Comparison of ENCODE assay signal across 1 cellular context in genomic region chr18:54257015-54257414, GRCh38.
TF ChIP-seq lines count a peak whose summit lies in the region.

No MANE protein-coding gene starts in this region.

TF ChIP-seq in IMR-90, 13 proteins besides CTCF, POLR2A, EP300 and RAD21 (continued from another document):
- no peak for TF ChIP-seq MXI1 (IDR thresholded peaks at IDR 0.05; ENCODE audit: borderline replicate concordance, low read depth, low read length)
- TF ChIP-seq MAFK (IDR thresholded peaks at IDR 0.05; ENCODE audit: low read depth, low read length): no peak
- TF ChIP-seq CHD1 (IDR thresholded peaks at IDR 0.05; ENCODE audit: low read depth, low read length): no peak
- no peak for TF ChIP-seq RFX5 (IDR thresholded peaks at IDR 0.05; ENCODE audit: low read depth, low read length)
